ENCODE assay signal across 9 cellular contexts in the genomic region with DNA sequence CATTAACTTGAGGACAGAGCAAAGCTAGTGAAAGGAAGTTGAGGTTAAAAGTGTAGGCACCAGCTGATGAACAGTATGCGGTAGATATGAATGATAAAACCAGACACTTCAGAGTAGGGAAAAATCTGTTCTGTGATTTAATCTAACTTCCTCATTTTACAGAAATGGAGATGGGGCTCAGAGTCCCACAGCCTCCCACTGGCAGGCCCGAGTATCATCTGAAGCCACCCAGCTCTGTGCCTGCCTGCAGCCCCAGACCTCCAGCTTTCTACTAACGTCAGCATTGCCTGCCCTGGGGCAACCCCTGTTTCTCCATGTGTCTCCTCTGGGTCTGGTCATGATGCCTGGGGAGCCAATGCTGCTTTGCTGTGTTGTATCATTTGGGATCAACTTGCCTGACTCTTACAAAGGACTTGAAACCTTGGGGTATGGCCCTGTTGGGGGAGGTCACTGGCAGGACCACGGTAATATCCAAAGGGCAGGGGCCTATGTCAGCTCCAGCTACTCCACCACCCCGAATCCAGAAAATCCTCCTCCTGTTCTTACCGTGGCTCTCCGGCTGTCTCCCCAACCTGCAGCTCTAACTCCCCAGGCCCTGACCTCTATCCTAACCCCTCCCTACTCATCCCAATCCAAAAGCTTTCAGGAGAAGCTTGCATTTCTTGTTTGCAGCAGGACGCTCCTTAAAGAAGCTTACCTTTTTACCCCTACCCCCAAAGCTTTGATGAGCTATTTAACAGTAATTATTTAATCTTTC. TPM values are rescaled to one million over a fixed set of nuclear protein-coding genes. Genes with fewer than 3 reads are reported as not detected.
DNase-seq lines count a peak whose midpoint lies in the region; ATAC-seq and TF ChIP-seq lines count a peak whose summit lies in the region.
"Had no signal": no experiment of that assay in that cellular context is flagged by ENCODE, and none has a peak within 500 bp of the region (broad histone marks: within the 10 kb centered on the region; RNA-seq: fewer than 3 reads in every experiment).

No MANE protein-coding gene starts in this region.

- H3K27ac Mint-ChIP-seq in activated T-cell treated with anti-CD3 and anti-CD28 coated beads, Interleukin-2, amount 50 U/mL, for 72 hours = no peak overlapping the region

- WGBS in lower leg skin, 2 donors = 65 to 78% methylated on average over 7 to 8 of the region's 8 CpGs
- 49% methylated on average over 5 of the region's 8 CpGs for WGBS in mammary epithelial cell (ENCODE audit: low coverage, missing lambda C conversion rate)

- DNase-seq in GF-D8 (lab: John Stamatoyannopoulos, UW) (peak; percentile 75), GM20000 (ENCODE audit: low spot score) (peak; percentile 42), NCI-H128 (lab: John Stamatoyannopoulos, UW; ENCODE audit: unreplicated experiment) (no peak), lower leg skin (ENCODE audit: low spot score in 2 of 2) (no peak), dedifferentiated amniotic fluid mesenchymal stem cell (ENCODE audit: extremely low spot score) (no peak), mammary epithelial cell (no peak)
- peak; percentile 1 to 5 for DNase-seq in activated T-cell treated with anti-CD3 and anti-CD28 coated beads, Interleukin-2, amount 50 U/mL, for 72 hours
- DNase-seq: hypothalamus had no signal

- no peak overlapping the region for H3K27ac ChIP-seq in mammary epithelial cell (ENCODE audit: insufficient read depth, low read depth, low read length)

- no peak overlapping the region for H3K4me2 ChIP-seq in mammary epithelial cell (ENCODE audit: insufficient read depth, low read depth, low read length)

- intact Hi-C loops in lower leg skin (cut with DNase I; ENCODE audit: low total_unique reads) = no loop called here
- intact Hi-C loops in mammary epithelial cell (cut with micrococcal nuclease) = no loop called here

- ATAC-seq in HG03460 (IDR thresholded peaks at IDR 0.05; ENCODE audit: unreplicated experiment) = peak; percentile 91
- ATAC-seq in activated T-cell treated with anti-CD3 and anti-CD28 coated beads, Interleukin-2, amount 50 U/mL, for 72 hours (replicated peaks in 1 of 2) = peak; percentile 58 to 65

- H3K79me2 ChIP-seq in mammary epithelial cell (ENCODE audit: insufficient read depth, low read length) = no peaks in the 10 kb centered on the region

- no peaks in the 10 kb centered on the region for H3K4me1 ChIP-seq in mammary epithelial cell (ENCODE audit: insufficient read depth, low read length)

- in situ Hi-C loops in mammary epithelial cell (cut with MboI; ENCODE audit: low sequenced_read_pairs in 2 of 2) = no loop called here

- H3K4me3 ChIP-seq in lower leg skin (ENCODE audit: low read depth, poor library complexity, severe bottlenecking) (no peak overlapping the region), mammary epithelial cell (replicated peaks in 1 of 3; ENCODE audit: insufficient read depth in 1 of 3, low read depth in 2 of 3, low read length in 3 of 3) (no peak overlapping the region)

- H3K27me3 Mint-ChIP-seq in activated T-cell treated with anti-CD3 and anti-CD28 coated beads, Interleukin-2, amount 50 U/mL, for 72 hours (ENCODE audit: low read depth) = peaks cover 7% of the 10 kb centered on the region

- H3K27me3 ChIP-seq in mammary epithelial cell (ENCODE audit: insufficient read depth, low read length) = no peaks in the 10 kb centered on the region

- H2AFZ ChIP-seq in mammary epithelial cell (ENCODE audit: low read depth, low read length) = no peak overlapping the region

- no TSS peak for BruUV-seq in mammary epithelial cell (replicated peaks; lab: Mats Ljungman, UMichigan)

- no peak for TF ChIP-seq CTCF in GM20000 (IDR thresholded peaks at IDR 0.05; ENCODE audit: extremely low read depth, missing control alignments)
- no peak for TF ChIP-seq CTCF in lower leg skin (IDR thresholded peaks at IDR 0.05)
- TF ChIP-seq CTCF in mammary epithelial cell (conservative IDR thresholded peaks at IDR 0.05 in 1 of 2, IDR thresholded peaks at IDR 0.05 in 1 of 2; ENCODE audit: extremely low read depth in 1 of 2, insufficient read depth in 1 of 2, low read depth in 1 of 2, low read length in 2 of 2) = no peak

- peaks cover 0 to 2% of the 10 kb centered on the region in 2 donors for H3K9me3 Mint-ChIP-seq in activated T-cell treated with anti-CD3 and anti-CD28 coated beads, Interleukin-2, amount 50 U/mL, for 72 hours

- no peaks in the 10 kb centered on the region for H3K36me3 ChIP-seq in mammary epithelial cell (ENCODE audit: insufficient read depth, low read length)

- H3K4me3 Mint-ChIP-seq in activated T-cell treated with anti-CD3 and anti-CD28 coated beads, Interleukin-2, amount 50 U/mL, for 72 hours = no peak overlapping the region

- peaks cover 16% of the 10 kb centered on the region for H3K4me1 Mint-ChIP-seq in activated T-cell treated with anti-CD3 and anti-CD28 coated beads, Interleukin-2, amount 50 U/mL, for 72 hours (ENCODE audit: low read depth)

- H3K36me3 Mint-ChIP-seq in activated T-cell treated with anti-CD3 and anti-CD28 coated beads, Interleukin-2, amount 50 U/mL, for 72 hours (ENCODE audit: insufficient read depth in 2 of 2) = peaks cover 0 to 3% of the 10 kb centered on the region in 2 donors

- no peaks in the 10 kb centered on the region for H4K20me1 ChIP-seq in mammary epithelial cell (ENCODE audit: insufficient read depth, low read length)

- no peak for TF ChIP-seq POLR2A in lower leg skin (IDR thresholded peaks at IDR 0.05)

- CTCF ChIA-PET in mammary epithelial cell (lab: Charles Lee; ENCODE audit: low non-redundant PET) = no interaction called here

- H3K9ac ChIP-seq in mammary epithelial cell (ENCODE audit: insufficient read depth, low read length) = no peak overlapping the region

- dilution Hi-C loops in mammary epithelial cell (cut with HindIII; ENCODE audit: low sequenced_read_pairs) = no loop called here

- H3K9me3 ChIP-seq in mammary epithelial cell (replicated peaks; ENCODE audit: insufficient read depth, low read length) = no peaks in the 10 kb centered on the region

RNA-seq across cellular contexts. Expression of a gene that starts 56.2 kb away (rescaled TPM):
- not detected for total RNA-seq in activated T-cell treated with anti-CD3 and anti-CD28 coated beads, Interleukin-2, amount 50 U/mL, for 72 hours
- total RNA-seq in lower leg skin (10 to 100 TPM in 1 of 4 donors, 1 to 10 TPM in 1, not detected in 2; 1.2 to 10.9 TPM), mammary epithelial cell (not detected)
- not detected for polyA plus RNA-seq in mammary epithelial cell
- polyA minus RNA-seq in mammary epithelial cell = not detected

Comparison
In these comparisons a context has a peak if more than half of its experiments do, and no peak if none do; other contexts are left out.
1. DNase-seq: peak in GF-D8 (single experiment), GM20000 (single experiment) and activated T-cell treated with anti-CD3 and anti-CD28 coated beads, Interleukin-2, amount 50 U/mL, for 72 hours (2 of 2); none in NCI-H128 (single experiment), lower leg skin (0 of 2), dedifferentiated amniotic fluid mesenchymal stem cell (single experiment) and mammary epithelial cell (single experiment).